14 cellular contexts compared by ENCODE assay signal in genomic region chr7:572668-573495, GRCh38. TPM values are rescaled to one million over a fixed set of nuclear protein-coding genes. Genes with fewer than 3 reads are reported as not detected.
A peak's percentile ranks its signal among the peaks of the same experiment; 100 is the strongest.
DNase-seq lines count a peak whose midpoint lies in the region; ATAC-seq, FAIRE-seq and TF ChIP-seq lines count a peak whose summit lies in the region.
"Had no signal": no experiment of that assay in that cellular context is flagged by ENCODE, and none has a peak within 500 bp of the region (broad histone marks: within the 10 kb centered on the region; RNA-seq: fewer than 3 reads in every experiment).

No MANE protein-coding gene starts in this region.

- peak overlapping the region; percentile 82 for H4K91ac ChIP-seq in H1 (replicated peaks; ENCODE audit: insufficient read length, low read length)

- H3K79me2 ChIP-seq in H1 (ENCODE audit: control insufficient read depth in 1 of 2, insufficient read depth in 2 of 2, low read length in 2 of 2) = no peaks in the 10 kb centered on the region

- H2BK12ac ChIP-seq in H1 (ENCODE audit: low read depth, low read length) = peak overlapping the region; percentile 10; the same call in 1 of the 2 replicates

- H4K20me1 ChIP-seq in H1 (replicated peaks in 1 of 2; ENCODE audit: control insufficient read depth in 1 of 2, insufficient read depth in 2 of 2, low read length in 2 of 2) = peaks cover 2 to 3% of the 10 kb centered on the region in 2 experiments

- ATAC-seq in right cardiac atrium (no peak), left cardiac atrium (no peak)
- ATAC-seq: K562 had no signal

- DNase-seq in right cardiac atrium (peak in 2 of 3 donors; percentile 46 to 52), left cardiac atrium (no peak), H1 (ENCODE audit: low read depth in 1 of 2, low spot score in 2 of 2) (peak; percentile 27 to 73), iPS-NIHi7 (ENCODE audit: extremely low spot score) (peak; percentile 73), head of caudate nucleus (no peak)
- DNase-seq in stimulated activated naive CD4-positive, alpha-beta T cell (lab: John Stamatoyannopoulos, UW) = no peak
- no peak for DNase-seq in activated CD4-positive, alpha-beta T cell treated with anti-CD3 and anti-CD28 coated beads, Interleukin-2, amount 50 U/mL, for 48 hours
- DNase-seq: NCI-H1436 treated with DMSO at 0.1 percent for 48 hours, NCI-H2081 treated with DMSO at 0.1 percent for 48 hours, NCI-H774, Right ventricle myocardium superior had no signal

- no peak for TF ChIP-seq POLR2A in H1 (IDR thresholded peaks at IDR 0.05; ENCODE audit: control extremely low read depth in 1 of 2, low read depth in 2 of 2, low read length in 2 of 2)

- H3K18ac ChIP-seq in H1 (ENCODE audit: extremely low read depth, low read length) = no peak overlapping the region

- CTCF ChIA-PET in H1 (lab: Charles Lee; ENCODE audit: partially characterized antibody) = interaction anchor here (1.1 to 1.6 kb wide), 5 partner anchors 11 to 251 kb away, joined by 3 to 4 read pairs (median 4); no protein-coding TSS in a partner anchor

- H3K9me3 ChIP-seq in right cardiac atrium (ENCODE audit: control insufficient read depth, low read length) (no peaks in the 10 kb centered on the region), H1 (ENCODE audit: insufficient read depth in 2 of 2, low read depth in 1 of 2, low read length in 1 of 2) (no peaks in the 10 kb centered on the region; a peak in 1 of 4 replicates), skeletal muscle tissue (ENCODE audit: control insufficient read depth in 3 of 3, low read length in 3 of 3) (no peaks in the 10 kb centered on the region)

- POLR2A ChIA-PET in H1 (lab: Charles Lee; ENCODE audit: partially characterized antibody) = interaction anchor here (0.8 to 1.6 kb wide), 3 partner anchors 10 to 201 kb away, joined by 3 to 5 read pairs (median 3); no protein-coding TSS in a partner anchor

- peak overlapping the region; percentile 63 for H3K4ac ChIP-seq in H1 (replicated peaks; ENCODE audit: insufficient read length, low read depth, low read length)

- H3K27me3 ChIP-seq in right cardiac atrium (ENCODE audit: control insufficient read depth, insufficient read depth) (no peaks in the 10 kb centered on the region), H1 (replicated peaks in 1 of 4; ENCODE audit: control insufficient read depth in 3 of 4, extremely low read depth in 1 of 4, insufficient read depth in 3 of 4, low read length in 3 of 4) (no peaks in the 10 kb centered on the region), skeletal muscle tissue (ENCODE audit: control insufficient read depth in 3 of 3, insufficient read depth in 3 of 3, low read length in 3 of 3) (peaks cover 38 to 60% (median 39%) of the 10 kb centered on the region in 3 donors)

- H2BK15ac ChIP-seq in H1 (ENCODE audit: low read length) = no peak overlapping the region

- no peak overlapping the region for H3K9ac ChIP-seq in H1 (replicated peaks in 1 of 4; ENCODE audit: extremely low read depth in 1 of 4, low read depth in 3 of 4, low read length in 3 of 4)
- peak overlapping the region in 2 of 3 donors; percentile 23 to 57 for H3K9ac ChIP-seq in skeletal muscle tissue (ENCODE audit: low read depth in 1 of 3, low read length in 3 of 3)

- TF ChIP-seq RAD21 in H1 (IDR thresholded peaks at IDR 0.05 in 1 of 2, conservative IDR thresholded peaks at IDR 0.05 in 1 of 2; ENCODE audit: low read depth in 2 of 2, low read length in 2 of 2) = peak in 1 of 2 experiments; percentile 1; a peak in 1 of 4 replicates

- TF ChIP-seq CTCF in H1 (IDR thresholded peaks at IDR 0.05; ENCODE audit: control extremely low read depth in 1 of 3, insufficient read depth in 1 of 3, low read depth in 1 of 3, low read length in 3 of 3) = no peak

- H3K4me1 ChIP-seq in right cardiac atrium (ENCODE audit: control insufficient read depth, insufficient read depth, low read length) (peaks cover 6% of the 10 kb centered on the region), H1 (replicated peaks in 1 of 4; ENCODE audit: control insufficient read depth in 3 of 4, insufficient read depth in 4 of 4, low read length in 3 of 4) (peaks cover 0 to 19% (median 14%) of the 10 kb centered on the region in 4 experiments; a peak in 6 of 7 replicates), skeletal muscle tissue (ENCODE audit: control insufficient read depth in 3 of 3, insufficient read depth in 3 of 3, low read length in 3 of 3) (peaks cover 28 to 53% (median 43%) of the 10 kb centered on the region in 3 donors)

- H3K4me2 ChIP-seq in H1 (ENCODE audit: insufficient read depth in 1 of 2, low read depth in 2 of 2, low read length in 2 of 2) = peak overlapping the region in 1 of 2 experiments; percentile 52; a peak in 3 of 4 replicates

- 0 out of 2 replicates have a peak overlapping the region, but pooled peaks have one; percentile 44 for H2BK5ac ChIP-seq in H1 (ENCODE audit: low read depth, low read length)

- intact Hi-C loops in right cardiac atrium (cut with DNase I) = no loop called here
- intact Hi-C loops in left cardiac atrium (cut with DNase I) = no loop called here
- intact Hi-C loops in head of caudate nucleus (cut with DNase I) = no loop called here

- H2AK5ac ChIP-seq in H1 (ENCODE audit: low read depth, low read length) = no peak overlapping the region

- H3K36me3 ChIP-seq in H1 (ENCODE audit: control insufficient read depth in 2 of 4, insufficient read depth in 4 of 4, low read length in 3 of 4) = no peaks in the 10 kb centered on the region; a peak in 1 of 8 replicates
- H3K36me3 ChIP-seq in skeletal muscle tissue (ENCODE audit: control insufficient read depth in 3 of 3, insufficient read depth in 3 of 3, low read length in 3 of 3) = no peaks in the 10 kb centered on the region

- no peak overlapping the region for H3K27ac ChIP-seq in right cardiac atrium (ENCODE audit: low read length)
- no peak overlapping the region for H3K27ac ChIP-seq in H1 (ENCODE audit: low read depth, low read length)
- no peak overlapping the region for H3K27ac ChIP-seq in skeletal muscle tissue (ENCODE audit: low read depth, low read length)
- H3K27ac ChIP-seq: C4-2B had no signal

- no peak overlapping the region for H2BK20ac ChIP-seq in H1 (ENCODE audit: low read length)

- H2BK120ac ChIP-seq in H1 (replicated peaks; ENCODE audit: low read depth, low read length) = no peak overlapping the region

- no peak for TF ChIP-seq EP300 in H1 (IDR thresholded peaks at IDR 0.05; ENCODE audit: borderline replicate concordance in 1 of 2, low read depth in 2 of 2, low read length in 2 of 2)

- H3K79me1 ChIP-seq in H1 (ENCODE audit: low read depth, low read length) = no peaks in the 10 kb centered on the region

- 93% methylated on average over 48 of the region's 48 CpGs for WGBS in right cardiac atrium
- WGBS in H1 (ENCODE audit: extremely low coverage in 1 of 2, insufficient coverage in 1 of 2, insufficient read length in 1 of 2, insufficient replicate concordance in 2 of 2, low coverage in 1 of 2, low lambda C conversion rate in 2 of 2, missing lambda C conversion rate in 1 of 2), 2 experiments = 44% methylated on average over 43 of the region's 48 CpGs; no CpG with 5 or more reads in 1 of the 2 experiments

- peak overlapping the region; percentile 29 for H4K5ac ChIP-seq in H1 (ENCODE audit: insufficient read length, low read depth, low read length)

- H3K23ac ChIP-seq in H1 (ENCODE audit: insufficient read length) = no peak overlapping the region

- no peak overlapping the region for H3K14ac ChIP-seq in H1 (ENCODE audit: insufficient read length)

- H3K4me3 ChIP-seq in right cardiac atrium (ENCODE audit: low read length) = no peak overlapping the region
- no peak overlapping the region; a peak in 1 of 8 replicates for H3K4me3 ChIP-seq in H1 (ENCODE audit: extremely low read depth in 1 of 4, insufficient read depth in 2 of 4, low read depth in 3 of 4, low read length in 4 of 4)
- peak overlapping the region in 1 of 3 donors; percentile 59 for H3K4me3 ChIP-seq in skeletal muscle tissue (ENCODE audit: low read length in 3 of 3)
- H3K4me3 ChIP-seq: K562 had no signal

- no peak overlapping the region for H2AFZ ChIP-seq in H1 (ENCODE audit: low read length)

- 0 out of 2 replicates have a peak overlapping the region, but pooled peaks have one; percentile 11 for H4K8ac ChIP-seq in H1 (ENCODE audit: extremely low read depth, insufficient read depth, low read length)

- FAIRE-seq in H1 (lab: Jason Lieb, UNC) = peak; percentile 32
- FAIRE-seq: K562 had no signal

- no peak overlapping the region for H3K56ac ChIP-seq in H1 (replicated peaks; ENCODE audit: insufficient read length, low read depth, low read length)

- H3K23me2 ChIP-seq in H1 (ENCODE audit: low read depth, low read length) = no peaks in the 10 kb centered on the region

TF ChIP-seq in H1, 55 proteins besides CTCF, POLR2A, EP300 and RAD21:
- TF ChIP-seq E2F6 (IDR thresholded peaks at IDR 0.05) (peak; percentile 92), CTBP2 (IDR thresholded peaks at IDR 0.05; ENCODE audit: borderline replicate concordance, insufficient read depth, insufficient read length, low read length) (peak; percentile 37), SIRT6 (IDR thresholded peaks at IDR 0.05; ENCODE audit: low read length) (no peak), TCF12 (IDR thresholded peaks at IDR 0.05; ENCODE audit: low read depth, low read length) (no peak), MAX (IDR thresholded peaks at IDR 0.05) (peak; percentile 85), EGR1 (IDR thresholded peaks at IDR 0.05; ENCODE audit: borderline replicate concordance, low read depth, low read length) (no peak)

RNA-seq across cellular contexts. Expression of gene PDGFA, which starts 53.2 kb away (rescaled TPM):
- total RNA-seq in right cardiac atrium (10 to 100 TPM; 32.2 to 44.3 (median 38.4) TPM), left cardiac atrium (10 to 100 TPM; 27.5 to 33.9 TPM), skeletal muscle tissue (44.4 TPM)
- polyA plus RNA-seq in right cardiac atrium (18.3 TPM), H1 (2011; rRNA removed) (21.1 and 22.3 TPM in 2 replicates)
- total RNA-seq in H1 (2021; fragmentation: NEBNext Ultra II Directional; extraction: Animal tissue kit (Norgen Biotek cat#: 25700)) = 38.0 and 43.0 TPM in 2 replicates
- polyA plus RNA-seq in H1 (2011; cell fraction: cytosol; rRNA removed) = 18.1 TPM
- 42.6 TPM for polyA plus RNA-seq in H1 (2011; cell fraction: nucleus; rRNA removed)
- 42.0 to 59.5 TPM (median 51.8 TPM) in 4 replicates for polyA plus RNA-seq in H1 (2012, experiment 1 of 2)
- polyA plus RNA-seq in H1 (2012, experiment 2 of 2) = 33.3 TPM
- 34.8 TPM for polyA plus RNA-seq in H1 (2013, experiment 1 of 2)
- 38.8 TPM for polyA plus RNA-seq in H1 (2013, experiment 2 of 2)
- polyA minus RNA-seq in H1 (2011; rRNA and poly(A)+ RNA removed) = 46.5 and 53.1 TPM in 2 replicates
- 78.2 TPM for polyA minus RNA-seq in H1 (2011; cell fraction: cytosol; rRNA and poly(A)+ RNA removed)
- 31.0 TPM for polyA minus RNA-seq in H1 (2011; cell fraction: nucleus; rRNA and poly(A)+ RNA removed)

Comparison
In these comparisons a context has a peak if more than half of its experiments do, and no peak if none do; other contexts are left out.
1. DNase-seq: peak in right cardiac atrium (2 of 3), H1 (2 of 2) and iPS-NIHi7 (single experiment); none in left cardiac atrium (single experiment), stimulated activated naive CD4-positive, alpha-beta T cell (0 of 6), activated CD4-positive, alpha-beta T cell treated with anti-CD3 and anti-CD28 coated beads, Interleukin-2, amount 50 U/mL, for 48 hours (0 of 2) and head of caudate nucleus (0 of 42).
2. H3K9ac ChIP-seq: peak in skeletal muscle tissue (2 of 3); none in H1 (0 of 4).